ENCODE assay signal across 7 cellular contexts in genomic region chr20:8163543-8163942, GRCh38.
"Had no signal": no experiment of that assay in that cellular context is flagged by ENCODE, and none has a peak within 500 bp of the region (broad histone marks: within the 10 kb centered on the region; RNA-seq: fewer than 3 reads in every experiment).

No MANE protein-coding gene starts in this region.

- H3K4me3 ChIP-seq: GM12878 had no signal

- DNase-seq: GDM1, GF-D8 had no signal

- ATAC-seq: GM12878 had no signal

- FAIRE-seq: GM12878, GM12891, GM12892, GM18507, GM19239 had no signal
